22 cellular contexts compared by ENCODE assay signal in the genomic region with DNA sequence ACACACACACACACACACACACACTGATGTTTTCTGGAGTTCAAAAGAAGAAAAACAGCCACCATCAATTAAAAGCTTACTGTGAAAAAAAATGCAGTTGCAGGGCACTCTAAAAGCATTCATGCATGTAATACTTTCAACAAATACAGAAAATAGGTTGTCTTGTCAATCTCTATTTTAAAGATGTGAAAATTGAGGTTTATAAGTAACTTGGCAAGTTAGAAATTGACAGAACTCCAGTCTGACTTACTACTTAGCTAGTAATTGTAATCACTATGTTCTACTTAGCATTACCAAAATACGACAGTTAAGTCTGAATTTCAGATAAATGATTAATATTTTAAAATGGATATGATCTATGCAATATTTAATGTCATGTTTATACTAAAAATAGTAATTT.
"Had no signal": no experiment of that assay in that cellular context is flagged by ENCODE, and none has a peak within 500 bp of the region (broad histone marks: within the 10 kb centered on the region; RNA-seq: fewer than 3 reads in every experiment).

No MANE protein-coding gene starts in this region.

- H3K27ac ChIP-seq: heart right ventricle, right atrium auricular region, spleen, thoracic aorta, upper lobe of left lung, WERI-Rb-1 had no signal

- ATAC-seq: activated CD8-positive, alpha-beta T cell treated with anti-CD3 and anti-CD28 coated beads, Interleukin-2, amount 10 ng/mL, durations not matched to agents 7 days and 5 days; heart right ventricle; left ventricle myocardium superior; natural killer cell had no signal

- DNase-seq: activated CD4-positive, alpha-beta T cell treated with anti-CD3 and anti-CD28 coated beads, Interleukin-2, amount 10 ng/mL, durations not matched to agents 7 days and 5 days; activated CD4-positive, CD25-positive, alpha-beta regulatory T cell treated with anti-CD3 and anti-CD28 coated beads, Interleukin-2, amount 50 U/mL, for 72 hours; activated CD8-positive, alpha-beta T cell treated with anti-CD3 and anti-CD28 coated beads, Interleukin-2, amount 10 ng/mL, durations not matched to agents 7 days and 5 days; activated gamma-delta T cell treated with Interleukin-2 at 50 U/mL for 16 hours; activated T-cell treated with anti-CD3 and anti-CD28 coated beads, Interleukin-2, amount 50 U/mL, for 1 hour; aorta; central memory CD4-positive, alpha-beta T cell; dermis blood vessel endothelial cell; effector CD8-positive, alpha-beta T cell; erythroblast; foreskin fibroblast; heart right ventricle; left ventricle myocardium superior; midbrain; natural killer cell; spleen; stimulated activated CD4-positive, alpha-beta T cell treated with anti-CD3 and anti-CD28 coated beads, Interleukin-4, amount 100 ng/mL, for 24 hours; stimulated activated naive CD4-positive, alpha-beta T cell treated with Interleukin-2 at 50 U/mL for 16 hours; upper lobe of left lung; WERI-Rb-1 had no signal
